1 cellular context compared by ENCODE assay signal in the genomic region with DNA sequence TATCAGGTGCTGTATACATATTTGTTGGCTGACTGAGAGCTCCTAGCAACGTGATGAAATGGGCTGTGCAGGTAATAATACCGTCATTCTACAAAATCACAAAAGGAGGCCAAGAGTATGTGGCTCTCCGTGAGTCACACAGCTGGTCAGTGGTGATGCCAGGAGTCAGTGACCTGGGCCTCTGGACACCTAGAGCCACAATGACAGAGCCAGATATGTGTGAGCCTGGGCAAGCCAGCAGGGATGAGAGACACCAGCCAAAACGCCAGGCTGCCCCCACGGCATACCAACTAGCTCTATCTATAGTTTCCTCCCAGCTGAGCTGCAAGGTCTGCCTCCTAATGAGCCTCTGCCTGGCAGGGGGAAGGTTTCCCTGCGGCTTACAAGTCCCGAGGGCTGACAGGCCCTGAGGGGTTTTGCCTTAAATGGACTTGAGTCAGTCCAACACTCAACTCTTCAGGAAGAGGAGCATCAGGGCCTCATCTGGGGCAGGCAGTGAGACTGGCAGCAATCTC.
TF ChIP-seq lines count a peak whose summit lies in the region.

No MANE protein-coding gene starts in this region.

TF ChIP-seq in H1, 55 proteins besides CTCF, POLR2A, EP300 and RAD21:
- no peak for TF ChIP-seq CREB1 (IDR thresholded peaks at IDR 0.05)
- TF ChIP-seq EGR1 (IDR thresholded peaks at IDR 0.05; ENCODE audit: borderline replicate concordance, low read depth, low read length), result no peak
- no peak for TF ChIP-seq TAF7 (optimal IDR thresholded peaks at IDR 0.05; ENCODE audit: borderline replicate concordance, low read depth, low read length)
- no peak for TF ChIP-seq JUN (IDR thresholded peaks at IDR 0.05; ENCODE audit: low read depth, low read length)
- no peak for TF ChIP-seq SRF (IDR thresholded peaks at IDR 0.05; ENCODE audit: low read depth, low read length)
- TF ChIP-seq SIRT6 (IDR thresholded peaks at IDR 0.05; ENCODE audit: low read length), result no peak
- no peak for TF ChIP-seq TAF1 (IDR thresholded peaks at IDR 0.05; ENCODE audit: low read depth, low read length)
- TF ChIP-seq SP2 (IDR thresholded peaks at IDR 0.05; ENCODE audit: low read length), result no peak
- no peak for TF ChIP-seq CTBP2 (IDR thresholded peaks at IDR 0.05; ENCODE audit: borderline replicate concordance, insufficient read depth, insufficient read length, low read length)
- TF ChIP-seq ZNF274 (IDR thresholded peaks at IDR 0.05; ENCODE audit: borderline replicate concordance, extremely low read depth, low read length), result no peak
- TF ChIP-seq CHD1 (IDR thresholded peaks at IDR 0.05; ENCODE audit: low read depth, low read length), result no peak
- TF ChIP-seq TCF12 (IDR thresholded peaks at IDR 0.05; ENCODE audit: low read depth, low read length), result no peak
- TF ChIP-seq GABPA (IDR thresholded peaks at IDR 0.05; ENCODE audit: borderline replicate concordance, insufficient read depth, low read length), result no peak
- no peak for TF ChIP-seq RBBP5 (IDR thresholded peaks at IDR 0.05; ENCODE audit: borderline replicate concordance, low read depth, low read length)
TF ChIP-seq in H1: peak in this region for 0.
